ENCODE assay signal across 8 cellular contexts in genomic region chr6:113632220-113632864, GRCh38.
A peak's percentile ranks its signal among the peaks of the same experiment; 100 is the strongest.
DNase-seq lines count a peak whose midpoint lies in the region; ATAC-seq, FAIRE-seq and TF ChIP-seq lines count a peak whose summit lies in the region.

No MANE protein-coding gene starts in this region.

- DNase-seq in activated naive CD4-positive, alpha-beta T cell treated with Interleukin-2 at 50 U/mL for 16 hours, result peak; percentile 65
- DNase-seq in activated naive CD4-positive, alpha-beta T cell (lab: John Stamatoyannopoulos, UW), result no peak
- DNase-seq in RCC 7860 (ENCODE audit: low spot score) (peak; percentile 91), coronary artery (ENCODE audit: low spot score) (no peak), thoracic aorta (ENCODE audit: low spot score) (peak; percentile 21), iPS-NIHi7 (ENCODE audit: extremely low spot score) (no peak)

- ATAC-seq in HG02970 (IDR thresholded peaks at IDR 0.05; ENCODE audit: low FRiP score, unreplicated experiment) (peak; percentile 38), thoracic aorta (ENCODE audit: insufficient number of reproducible peaks, low FRiP score, low read depth) (peak; percentile 64)

- H3K9ac ChIP-seq in mucosa of stomach (ENCODE audit: low read length), result peak overlapping the region; percentile 16

- peak; percentile 92 for FAIRE-seq in RCC 7860 (lab: Jason Lieb, UNC)

- peak overlapping the region; percentile 57 for H3K4me3 ChIP-seq in coronary artery
- peak overlapping the region; percentile 29 for H3K4me3 ChIP-seq in mucosa of stomach (ENCODE audit: low read length)
- peak overlapping the region; percentile 60 for H3K4me3 ChIP-seq in thoracic aorta

- TF ChIP-seq CTCF in coronary artery (IDR thresholded peaks at IDR 0.05), result no peak
- no peak for TF ChIP-seq CTCF in thoracic aorta (IDR thresholded peaks at IDR 0.05)

- H3K4me1 ChIP-seq in mucosa of stomach (ENCODE audit: control insufficient read depth, insufficient read depth, low read length) (peaks cover 53% of the 10 kb centered on the region), thoracic aorta (ENCODE audit: control insufficient read depth in 1 of 2, low read depth in 2 of 2) (peaks cover 24 to 43% of the 10 kb centered on the region in 2 donors)

- H3K36me3 ChIP-seq in mucosa of stomach (ENCODE audit: control insufficient read depth, insufficient read depth, low read length) (no peaks in the 10 kb centered on the region), thoracic aorta (no peaks in the 10 kb centered on the region)

- no peaks in the 10 kb centered on the region for H3K27me3 ChIP-seq in mucosa of stomach (ENCODE audit: control insufficient read depth, insufficient read depth, low read length)
- no peaks in the 10 kb centered on the region for H3K27me3 ChIP-seq in thoracic aorta (replicated peaks; ENCODE audit: insufficient read depth)

- H3K27ac ChIP-seq in coronary artery (peak overlapping the region; percentile 65 to 66), thoracic aorta (peak overlapping the region in 1 of 2 donors; percentile 58)

- H3K9me3 ChIP-seq in mucosa of stomach (ENCODE audit: control insufficient read depth, low read length) (no peaks in the 10 kb centered on the region), thoracic aorta (no peaks in the 10 kb centered on the region)

Comparison
In these comparisons a context has a peak if more than half of its experiments do, and no peak if none do; other contexts are left out.
1. DNase-seq: peak in activated naive CD4-positive, alpha-beta T cell treated with Interleukin-2 at 50 U/mL for 16 hours (single experiment), RCC 7860 (single experiment) and thoracic aorta (single experiment); none in activated naive CD4-positive, alpha-beta T cell (0 of 4), coronary artery (single experiment) and iPS-NIHi7 (single experiment).
2. Peak in every context shown above with its lines, with median percentiles within 50 percentile points of each other: H3K4me3 ChIP-seq.